ENCODE assay signal across 1 cellular context in genomic region chr17:15348030-15348429, GRCh38.
TF ChIP-seq lines count a peak whose summit lies in the region.

No MANE protein-coding gene starts in this region.

TF ChIP-seq in WTC11, 78 proteins besides CTCF, POLR2A, EP300 and RAD21 (continued from another document):
- TF ChIP-seq, protein P1, sequence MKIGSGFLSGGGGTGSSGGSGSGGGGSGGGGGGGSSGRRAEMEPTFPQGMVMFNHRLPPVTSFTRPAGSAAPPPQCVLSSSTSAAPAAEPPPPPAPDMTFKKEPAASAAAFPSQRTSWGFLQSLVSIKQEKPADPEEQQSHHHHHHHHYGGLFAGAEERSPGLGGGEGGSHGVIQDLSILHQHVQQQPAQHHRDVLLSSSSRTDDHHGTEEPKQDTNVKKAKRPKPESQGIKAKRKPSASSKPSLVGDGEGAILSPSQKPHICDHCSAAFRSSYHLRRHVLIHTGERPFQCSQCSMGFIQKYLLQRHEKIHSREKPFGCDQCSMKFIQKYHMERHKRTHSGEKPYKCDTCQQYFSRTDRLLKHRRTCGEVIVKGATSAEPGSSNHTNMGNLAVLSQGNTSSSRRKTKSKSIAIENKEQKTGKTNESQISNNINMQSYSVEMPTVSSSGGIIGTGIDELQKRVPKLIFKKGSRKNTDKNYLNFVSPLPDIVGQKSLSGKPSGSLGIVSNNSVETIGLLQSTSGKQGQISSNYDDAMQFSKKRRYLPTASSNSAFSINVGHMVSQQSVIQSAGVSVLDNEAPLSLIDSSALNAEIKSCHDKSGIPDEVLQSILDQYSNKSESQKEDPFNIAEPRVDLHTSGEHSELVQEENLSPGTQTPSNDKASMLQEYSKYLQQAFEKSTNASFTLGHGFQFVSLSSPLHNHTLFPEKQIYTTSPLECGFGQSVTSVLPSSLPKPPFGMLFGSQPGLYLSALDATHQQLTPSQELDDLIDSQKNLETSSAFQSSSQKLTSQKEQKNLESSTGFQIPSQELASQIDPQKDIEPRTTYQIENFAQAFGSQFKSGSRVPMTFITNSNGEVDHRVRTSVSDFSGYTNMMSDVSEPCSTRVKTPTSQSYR (CRISPR knock-in tag; IDR thresholded peaks at IDR 0.05) = no peak
- TF ChIP-seq, protein P2, sequence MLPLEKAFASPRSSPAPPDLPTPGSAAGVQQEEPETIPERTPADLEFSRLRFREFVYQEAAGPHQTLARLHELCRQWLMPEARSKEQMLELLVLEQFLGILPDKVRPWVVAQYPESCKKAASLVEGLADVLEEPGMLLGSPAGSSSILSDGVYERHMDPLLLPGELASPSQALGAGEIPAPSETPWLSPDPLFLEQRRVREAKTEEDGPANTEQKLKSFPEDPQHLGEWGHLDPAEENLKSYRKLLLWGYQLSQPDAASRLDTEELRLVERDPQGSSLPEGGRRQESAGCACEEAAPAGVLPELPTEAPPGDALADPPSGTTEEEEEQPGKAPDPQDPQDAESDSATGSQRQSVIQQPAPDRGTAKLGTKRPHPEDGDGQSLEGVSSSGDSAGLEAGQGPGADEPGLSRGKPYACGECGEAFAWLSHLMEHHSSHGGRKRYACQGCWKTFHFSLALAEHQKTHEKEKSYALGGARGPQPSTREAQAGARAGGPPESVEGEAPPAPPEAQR (CRISPR knock-in tag; IDR thresholded peaks at IDR 0.05) = no peak
- TF ChIP-seq ZNF317 (CRISPR knock-in tag; IDR thresholded peaks at IDR 0.05; ENCODE audit: borderline replicate concordance, low read depth) (no peak), GRHL2 (CRISPR knock-in tag; IDR thresholded peaks at IDR 0.05; ENCODE audit: insufficient replicate concordance, severe bottlenecking) (no peak), ZNF425 (CRISPR knock-in tag; conservative IDR thresholded peaks at IDR 0.05) (no peak), ZNF138 (CRISPR knock-in tag; conservative IDR thresholded peaks at IDR 0.05) (no peak)
- TF ChIP-seq, protein P3, sequence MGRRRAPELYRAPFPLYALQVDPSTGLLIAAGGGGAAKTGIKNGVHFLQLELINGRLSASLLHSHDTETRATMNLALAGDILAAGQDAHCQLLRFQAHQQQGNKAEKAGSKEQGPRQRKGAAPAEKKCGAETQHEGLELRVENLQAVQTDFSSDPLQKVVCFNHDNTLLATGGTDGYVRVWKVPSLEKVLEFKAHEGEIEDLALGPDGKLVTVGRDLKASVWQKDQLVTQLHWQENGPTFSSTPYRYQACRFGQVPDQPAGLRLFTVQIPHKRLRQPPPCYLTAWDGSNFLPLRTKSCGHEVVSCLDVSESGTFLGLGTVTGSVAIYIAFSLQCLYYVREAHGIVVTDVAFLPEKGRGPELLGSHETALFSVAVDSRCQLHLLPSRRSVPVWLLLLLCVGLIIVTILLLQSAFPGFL (CRISPR knock-in tag; IDR thresholded peaks at IDR 0.05; ENCODE audit: borderline replicate concordance) = no peak
